In genomic region chr4:96052827-96053226, GRCh38 we compare ENCODE assay signal across 19 cellular contexts.
"Had no signal": no experiment of that assay in that cellular context is flagged by ENCODE, and none has a peak within 500 bp of the region (broad histone marks: within the 10 kb centered on the region; RNA-seq: fewer than 3 reads in every experiment).

No MANE protein-coding gene starts in this region.

- H2AFZ ChIP-seq: hepatocyte had no signal

- H3K27ac ChIP-seq: hepatocyte, left ventricle myocardium inferior, right lobe of liver, SK-N-MC, stomach, testis, upper lobe of left lung had no signal

- H3K27ac Mint-ChIP-seq: activated B cell treated with CpG ODN at 0.5 μM for 24 hours; activated CD8-positive, alpha-beta T cell treated with anti-CD3 and anti-CD28 coated beads for 36 hours; activated naive CD8-positive, alpha-beta T cell treated with anti-CD3 and anti-CD28 coated beads for 36 hours; brain; memory B cell had no signal

- H3K4me3 Mint-ChIP-seq: activated B cell treated with CpG ODN at 0.5 μM for 24 hours; activated CD8-positive, alpha-beta T cell treated with anti-CD3 and anti-CD28 coated beads for 36 hours; activated naive CD8-positive, alpha-beta T cell treated with anti-CD3 and anti-CD28 coated beads for 36 hours; activated T-cell treated with anti-CD3 and anti-CD28 coated beads, Interleukin-2, amount 50 U/mL, for 4 hours; brain; memory B cell had no signal

- H3K4me1 ChIP-seq: left ventricle myocardium inferior, right lobe of liver, stomach, testis, upper lobe of left lung had no signal

- H3K4me3 ChIP-seq: hepatocyte, left ventricle myocardium inferior, right lobe of liver, SK-N-MC, stomach, testis, upper lobe of left lung had no signal

- H3K9me3 ChIP-seq: right lobe of liver, stomach, testis, upper lobe of left lung had no signal

- DNase-seq: activated B cell treated with CpG ODN at 0.5 μM for 24 hours; activated CD4-positive, alpha-beta T cell treated with anti-CD3 and anti-CD28 coated beads for 48 hours; activated CD8-positive, alpha-beta T cell treated with anti-CD3 and anti-CD28 coated beads for 36 hours; activated gamma-delta T cell treated with Interleukin-2 at 50 U/mL for 16 hours; activated naive CD8-positive, alpha-beta T cell treated with anti-CD3 and anti-CD28 coated beads for 36 hours; activated T-cell treated with anti-CD3 and anti-CD28 coated beads, Interleukin-2, amount 50 U/mL, for 4 hours; effector CD8-positive, alpha-beta T cell; erythroblast; kidney; left ventricle myocardium inferior; right lobe of liver; stimulated activated CD4-positive, alpha-beta T cell treated with anti-CD3 and anti-CD28 coated beads, Interleukin-2, amount 100 ng/mL, for 24 hours; stomach; testis; upper lobe of left lung had no signal

- H3K36me3 Mint-ChIP-seq: activated naive CD8-positive, alpha-beta T cell treated with anti-CD3 and anti-CD28 coated beads for 36 hours; brain; memory B cell had no signal

- ATAC-seq: activated CD8-positive, alpha-beta T cell treated with anti-CD3 and anti-CD28 coated beads for 36 hours; activated T-cell treated with anti-CD3 and anti-CD28 coated beads, Interleukin-2, amount 50 U/mL, for 4 hours; right lobe of liver had no signal

- H3K36me3 ChIP-seq: left ventricle myocardium inferior, right lobe of liver, stomach, upper lobe of left lung had no signal

- H3K4me2 ChIP-seq: hepatocyte had no signal

- H3K79me2 ChIP-seq: hepatocyte had no signal

- H3K9me3 Mint-ChIP-seq: activated naive CD8-positive, alpha-beta T cell treated with anti-CD3 and anti-CD28 coated beads for 36 hours; activated T-cell treated with anti-CD3 and anti-CD28 coated beads, Interleukin-2, amount 50 U/mL, for 4 hours had no signal

- H3K27me3 Mint-ChIP-seq: activated B cell treated with CpG ODN at 0.5 μM for 24 hours; activated CD8-positive, alpha-beta T cell treated with anti-CD3 and anti-CD28 coated beads for 36 hours; memory B cell had no signal

- H3K4me1 Mint-ChIP-seq: activated B cell treated with CpG ODN at 0.5 μM for 24 hours, brain, memory B cell had no signal

- H3K27me3 ChIP-seq: hepatocyte, right lobe of liver, stomach, testis, upper lobe of left lung had no signal
